ENCODE assay signal across 8 cellular contexts in the genomic region with DNA sequence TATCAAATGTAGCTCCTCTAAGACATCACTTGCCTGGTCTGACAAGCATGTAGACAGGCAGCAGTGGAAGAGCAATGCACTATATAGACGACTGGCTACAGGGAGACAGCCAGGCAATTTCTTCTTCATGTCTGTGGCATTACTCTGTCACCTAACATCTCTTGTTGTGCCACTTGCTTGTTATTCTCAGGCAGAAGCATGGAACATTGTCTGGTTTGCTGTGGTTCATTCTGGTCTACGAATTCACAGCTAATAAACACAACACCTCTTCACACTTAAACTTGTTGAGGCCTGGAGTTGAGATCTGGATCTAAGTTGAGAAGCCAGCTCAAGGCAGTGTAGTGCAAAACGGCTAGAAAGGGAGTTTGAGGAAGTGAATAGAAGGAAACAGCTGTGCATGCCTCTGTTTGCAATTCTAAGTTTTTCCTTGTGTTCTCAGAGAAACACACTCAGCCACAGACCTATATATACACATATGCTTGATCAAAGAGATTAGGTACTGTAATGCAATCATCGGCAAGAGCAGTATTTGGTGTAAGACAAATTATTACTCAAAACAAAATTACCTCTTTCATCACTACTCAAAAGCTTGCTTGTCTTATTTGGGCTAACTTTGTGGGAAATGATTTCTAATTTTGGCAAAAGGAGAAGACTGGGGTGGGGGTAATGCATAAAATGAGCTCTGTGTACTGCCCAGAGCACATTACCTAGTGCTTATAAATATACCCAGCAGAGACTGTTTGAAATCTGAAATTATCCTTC.
A peak's percentile ranks its signal among the peaks of the same experiment; 100 is the strongest.
DNase-seq lines count a peak whose midpoint lies in the region; ATAC-seq and TF ChIP-seq lines count a peak whose summit lies in the region.

No MANE protein-coding gene starts in this region.

- no peak overlapping the region for H3K4ac ChIP-seq in mesendoderm (ENCODE audit: low read depth, low read length)

- no peaks in the 10 kb centered on the region for H3K9me3 ChIP-seq in CD4-positive, alpha-beta memory T cell (ENCODE audit: control insufficient read depth in 1 of 2, low read length in 2 of 2)
- H3K9me3 ChIP-seq in thyroid gland = no peaks in the 10 kb centered on the region

- no peak for TF ChIP-seq POLR2A in thyroid gland (IDR thresholded peaks at IDR 0.05)

- H3K79me2 ChIP-seq in mesendoderm (ENCODE audit: control insufficient read depth, insufficient read depth, low read length) = no peaks in the 10 kb centered on the region

- TF ChIP-seq CTCF in activated B cell treated with CpG ODN at 0.5 μM for 24 hours (IDR thresholded peaks at IDR 0.05) (no peak), thyroid gland (IDR thresholded peaks at IDR 0.05) (no peak)

- CTCF ChIA-PET in CD4-positive, alpha-beta memory T cell (lab: Charles Lee; ENCODE audit: partially characterized antibody) = no interaction called here
- CTCF ChIA-PET in activated B cell treated with CpG ODN at 0.5 μM for 24 hours (lab: Charles Lee) = interaction anchor here (1.1 kb wide), 1 partner anchor 17 kb away, joined by 3 read pairs; no protein-coding TSS in a partner anchor

- H3K9me3 Mint-ChIP-seq in CD4-positive, alpha-beta memory T cell = no peaks in the 10 kb centered on the region
- H3K9me3 Mint-ChIP-seq in activated B cell treated with CpG ODN at 0.5 μM for 24 hours = no peaks in the 10 kb centered on the region

- no peak overlapping the region for H2AK5ac ChIP-seq in mesendoderm (ENCODE audit: low read length)

- DNase-seq in CD4-positive, alpha-beta memory T cell = no peak
- DNase-seq in activated B cell treated with CpG ODN at 0.5 μM for 24 hours (no peak), mesendoderm (peak; percentile 61), thyroid gland (no peak), NCI-H128 (lab: John Stamatoyannopoulos, UW; ENCODE audit: unreplicated experiment) (no peak), cerebellum (ENCODE audit: low spot score) (no peak)

- H3K18ac ChIP-seq in mesendoderm (ENCODE audit: low read length) = no peak overlapping the region

- no peaks in the 10 kb centered on the region for H3K36me3 ChIP-seq in CD4-positive, alpha-beta memory T cell (ENCODE audit: insufficient read depth, low read length)
- H3K36me3 ChIP-seq in mesendoderm (ENCODE audit: control insufficient read depth, insufficient read depth, low read length) = no peaks in the 10 kb centered on the region
- no peaks in the 10 kb centered on the region for H3K36me3 ChIP-seq in thyroid gland

- no peak overlapping the region for H4K5ac ChIP-seq in mesendoderm (ENCODE audit: low read length)

- peaks cover 19 to 27% of the 10 kb centered on the region in 2 donors for H3K36me3 Mint-ChIP-seq in CD4-positive, alpha-beta memory T cell
- H3K36me3 Mint-ChIP-seq in activated B cell treated with CpG ODN at 0.5 μM for 24 hours (ENCODE audit: low read depth) = peaks cover 33% of the 10 kb centered on the region

- peaks cover 19 to 26% (median 21%) of the 10 kb centered on the region in 4 donors for H3K4me1 Mint-ChIP-seq in CD4-positive, alpha-beta memory T cell
- peaks cover 47% of the 10 kb centered on the region for H3K4me1 Mint-ChIP-seq in activated B cell treated with CpG ODN at 0.5 μM for 24 hours

- H2BK5ac ChIP-seq in mesendoderm (ENCODE audit: low read length) = no peak overlapping the region

- H3K79me1 ChIP-seq in mesendoderm (ENCODE audit: low read length) = no peaks in the 10 kb centered on the region

- ATAC-seq in GM19452 (IDR thresholded peaks at IDR 0.05; ENCODE audit: unreplicated experiment) = peak; percentile 73
- ATAC-seq in HG03442 (IDR thresholded peaks at IDR 0.05; ENCODE audit: unreplicated experiment) = peak; percentile 81
- ATAC-seq in activated B cell treated with CpG ODN at 0.5 μM for 24 hours (ENCODE audit: low read depth) = peak; percentile 70

- no peak overlapping the region for H2BK15ac ChIP-seq in mesendoderm (replicated peaks; ENCODE audit: low read depth)

- no peak overlapping the region for H3K23ac ChIP-seq in mesendoderm (ENCODE audit: low read length)

- intact Hi-C loops in CD4-positive, alpha-beta memory T cell (cut with micrococcal nuclease) = no loop called here
- intact Hi-C loops in activated B cell treated with CpG ODN at 0.5 μM for 24 hours (cut with micrococcal nuclease) = loop anchor here (1.0 to 5.0 kb wide), 4 partner anchors 19 to 243 kb away; no protein-coding TSS in a partner anchor
- intact Hi-C loops in thyroid gland (cut with DNase I) = no loop called here

- H3K56ac ChIP-seq in mesendoderm (ENCODE audit: low read length) = no peak overlapping the region

- H3K9ac ChIP-seq in mesendoderm (ENCODE audit: low read length) = no peak overlapping the region

- H3K27me3 ChIP-seq in CD4-positive, alpha-beta memory T cell (ENCODE audit: insufficient read depth, low read length) = no peaks in the 10 kb centered on the region
- no peaks in the 10 kb centered on the region for H3K27me3 ChIP-seq in mesendoderm (ENCODE audit: insufficient read depth, low read length, poor library complexity)
- no peaks in the 10 kb centered on the region for H3K27me3 ChIP-seq in thyroid gland

- no peak overlapping the region for H4K8ac ChIP-seq in mesendoderm (ENCODE audit: low read depth, low read length)

- H2BK120ac ChIP-seq in mesendoderm (ENCODE audit: low read depth, low read length) = no peak overlapping the region

- POLR2A ChIA-PET in CD4-positive, alpha-beta memory T cell (lab: Charles Lee; ENCODE audit: partially characterized antibody) = interaction anchor here (0.8 to 1.9 kb wide), 2 partner anchors 77 to 84 kb away, joined by 3 to 7 read pairs; no protein-coding TSS in a partner anchor
- POLR2A ChIA-PET in activated B cell treated with CpG ODN at 0.5 μM for 24 hours (lab: Charles Lee) = interaction anchor here (0.9 to 1.7 kb wide), 4 partner anchors 11 to 24 kb away, joined by 3 to 7 read pairs (median 4); no protein-coding TSS in a partner anchor

- H3K4me3 ChIP-seq in CD4-positive, alpha-beta memory T cell (ENCODE audit: low read length in 2 of 2) = no peak overlapping the region
- H3K4me3 ChIP-seq in mesendoderm (ENCODE audit: low read length) (no peak overlapping the region), thyroid gland (replicated peaks in 1 of 3) (no peak overlapping the region)

- no peak overlapping the region for H3K27ac ChIP-seq in CD4-positive, alpha-beta memory T cell (ENCODE audit: low read depth, low read length)
- H3K27ac ChIP-seq in mesendoderm (ENCODE audit: low read depth, low read length) (no peak overlapping the region), thyroid gland (no peak overlapping the region)

- peak overlapping the region in 2 of 8 donors; percentile 3 to 11 for H3K4me3 Mint-ChIP-seq in CD4-positive, alpha-beta memory T cell
- peak overlapping the region; percentile 39 for H3K4me3 Mint-ChIP-seq in activated B cell treated with CpG ODN at 0.5 μM for 24 hours

- H3K27ac Mint-ChIP-seq in CD4-positive, alpha-beta memory T cell = peak overlapping the region in 4 of 7 donors; percentile 3 to 78 (median 6)
- H3K27ac Mint-ChIP-seq in activated B cell treated with CpG ODN at 0.5 μM for 24 hours = peak overlapping the region; percentile 85

- H3K4me2 ChIP-seq in mesendoderm (ENCODE audit: low read length) = no peak overlapping the region

- H3K27me3 Mint-ChIP-seq in CD4-positive, alpha-beta memory T cell = no peaks in the 10 kb centered on the region
- H3K27me3 Mint-ChIP-seq in activated B cell treated with CpG ODN at 0.5 μM for 24 hours = no peaks in the 10 kb centered on the region

- no CpG with 5 or more reads among the region's 4 CpGs for WGBS in mesendoderm (ENCODE audit: extremely low coverage, insufficient coverage, low lambda C conversion rate)
- 36 to 42% methylated on average over 4 of the region's 4 CpGs for WGBS in thyroid gland, 2 donors

- H3K4me1 ChIP-seq in CD4-positive, alpha-beta memory T cell (ENCODE audit: insufficient read depth, low read length) = peaks cover 19% of the 10 kb centered on the region
- H3K4me1 ChIP-seq in mesendoderm (ENCODE audit: control insufficient read depth, low read depth, low read length) (no peaks in the 10 kb centered on the region), thyroid gland (peaks cover 11 to 14% of the 10 kb centered on the region in 2 donors)
